Comparison of ENCODE assay signal across 1 cellular context in the genomic region with DNA sequence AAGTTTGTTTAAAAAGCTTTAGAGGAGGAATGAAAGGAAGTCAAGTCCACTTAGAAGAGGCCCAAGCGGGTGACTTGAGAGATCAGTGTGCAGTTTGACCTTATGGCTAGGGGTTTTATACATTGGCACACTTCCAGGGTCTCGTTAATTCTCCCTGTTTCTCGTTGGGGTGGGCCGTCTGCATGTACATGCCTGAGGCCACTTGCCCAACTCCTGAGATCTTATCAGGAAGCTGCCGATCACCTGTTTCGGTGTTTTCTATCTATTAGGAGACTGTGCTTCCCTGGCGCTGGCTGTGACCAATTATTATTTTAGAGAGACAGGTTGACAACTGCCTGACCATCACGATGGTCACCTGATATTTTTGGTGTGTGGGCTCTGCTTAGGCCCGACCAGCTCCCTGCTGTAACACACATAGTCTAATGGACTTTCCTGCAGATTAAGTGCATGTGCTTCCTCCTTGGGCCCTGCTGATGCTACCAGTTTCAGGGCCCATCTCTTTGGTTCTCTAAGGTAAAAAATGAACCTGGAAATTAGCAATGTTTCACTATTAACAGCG.
TF ChIP-seq lines count a peak whose summit lies in the region.

No MANE protein-coding gene starts in this region.

TF ChIP-seq in IMR-90, 13 proteins besides CTCF, POLR2A, EP300 and RAD21:
- TF ChIP-seq MAFK (IDR thresholded peaks at IDR 0.05; ENCODE audit: low read depth, low read length) (no peak), MAZ (IDR thresholded peaks at IDR 0.05; ENCODE audit: borderline replicate concordance, low read depth, low read length) (no peak), CEBPB (IDR thresholded peaks at IDR 0.05; ENCODE audit: low read depth, low read length) (no peak), SMC3 (IDR thresholded peaks at IDR 0.05; ENCODE audit: low read depth, low read length) (no peak), FOS (IDR thresholded peaks at IDR 0.05; ENCODE audit: low read depth, low read length) (no peak), RCOR1 (IDR thresholded peaks at IDR 0.05; ENCODE audit: insufficient replicate concordance, low read length) (no peak), RFX5 (IDR thresholded peaks at IDR 0.05; ENCODE audit: low read depth, low read length) (no peak), NFE2L2 (IDR thresholded peaks at IDR 0.05; ENCODE audit: low read depth, low read length) (no peak), MXI1 (IDR thresholded peaks at IDR 0.05; ENCODE audit: borderline replicate concordance, low read depth, low read length) (no peak), BHLHE40 (IDR thresholded peaks at IDR 0.05; ENCODE audit: low read depth, low read length) (no peak), CHD1 (IDR thresholded peaks at IDR 0.05; ENCODE audit: low read depth, low read length) (no peak)
- TF ChIP-seq, protein P1, sequence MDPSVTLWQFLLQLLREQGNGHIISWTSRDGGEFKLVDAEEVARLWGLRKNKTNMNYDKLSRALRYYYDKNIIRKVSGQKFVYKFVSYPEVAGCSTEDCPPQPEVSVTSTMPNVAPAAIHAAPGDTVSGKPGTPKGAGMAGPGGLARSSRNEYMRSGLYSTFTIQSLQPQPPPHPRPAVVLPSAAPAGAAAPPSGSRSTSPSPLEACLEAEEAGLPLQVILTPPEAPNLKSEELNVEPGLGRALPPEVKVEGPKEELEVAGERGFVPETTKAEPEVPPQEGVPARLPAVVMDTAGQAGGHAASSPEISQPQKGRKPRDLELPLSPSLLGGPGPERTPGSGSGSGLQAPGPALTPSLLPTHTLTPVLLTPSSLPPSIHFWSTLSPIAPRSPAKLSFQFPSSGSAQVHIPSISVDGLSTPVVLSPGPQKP (IDR thresholded peaks at IDR 0.05; ENCODE audit: borderline replicate concordance, low read depth, low read length), result no peak
- TF ChIP-seq, protein P2, sequence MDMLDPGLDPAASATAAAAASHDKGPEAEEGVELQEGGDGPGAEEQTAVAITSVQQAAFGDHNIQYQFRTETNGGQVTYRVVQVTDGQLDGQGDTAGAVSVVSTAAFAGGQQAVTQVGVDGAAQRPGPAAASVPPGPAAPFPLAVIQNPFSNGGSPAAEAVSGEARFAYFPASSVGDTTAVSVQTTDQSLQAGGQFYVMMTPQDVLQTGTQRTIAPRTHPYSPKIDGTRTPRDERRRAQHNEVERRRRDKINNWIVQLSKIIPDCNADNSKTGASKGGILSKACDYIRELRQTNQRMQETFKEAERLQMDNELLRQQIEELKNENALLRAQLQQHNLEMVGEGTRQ (IDR thresholded peaks at IDR 0.05; ENCODE audit: low read depth, low read length), result no peak
